1 cellular context compared by ENCODE assay signal in the genomic region with DNA sequence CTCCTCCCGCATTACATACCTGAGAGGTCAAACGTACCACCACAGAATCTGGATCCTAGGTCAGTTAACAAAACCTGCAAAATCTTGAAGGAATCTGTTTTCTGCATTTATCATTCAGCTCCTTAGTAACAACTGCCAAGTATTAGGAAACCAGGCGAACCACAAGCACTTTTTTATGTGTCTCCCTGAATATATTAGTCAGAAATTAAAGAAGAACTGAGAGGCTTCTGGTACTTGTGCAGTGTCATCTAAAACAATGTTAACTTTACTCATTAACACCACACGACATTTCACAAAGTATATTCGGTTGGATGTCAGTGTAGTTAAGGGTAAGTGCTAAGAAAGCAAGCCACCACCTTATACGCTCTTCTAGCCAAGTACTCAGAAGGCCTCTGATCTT.
TF ChIP-seq lines count a peak whose summit lies in the region.

No MANE protein-coding gene starts in this region.

TF ChIP-seq in IMR-90, 13 proteins besides CTCF, POLR2A, EP300 and RAD21 (continued from another document):
- TF ChIP-seq, protein P1, sequence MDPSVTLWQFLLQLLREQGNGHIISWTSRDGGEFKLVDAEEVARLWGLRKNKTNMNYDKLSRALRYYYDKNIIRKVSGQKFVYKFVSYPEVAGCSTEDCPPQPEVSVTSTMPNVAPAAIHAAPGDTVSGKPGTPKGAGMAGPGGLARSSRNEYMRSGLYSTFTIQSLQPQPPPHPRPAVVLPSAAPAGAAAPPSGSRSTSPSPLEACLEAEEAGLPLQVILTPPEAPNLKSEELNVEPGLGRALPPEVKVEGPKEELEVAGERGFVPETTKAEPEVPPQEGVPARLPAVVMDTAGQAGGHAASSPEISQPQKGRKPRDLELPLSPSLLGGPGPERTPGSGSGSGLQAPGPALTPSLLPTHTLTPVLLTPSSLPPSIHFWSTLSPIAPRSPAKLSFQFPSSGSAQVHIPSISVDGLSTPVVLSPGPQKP (IDR thresholded peaks at IDR 0.05; ENCODE audit: borderline replicate concordance, low read depth, low read length), result no peak
- no peak for TF ChIP-seq MAZ (IDR thresholded peaks at IDR 0.05; ENCODE audit: borderline replicate concordance, low read depth, low read length)
